Comparison of ENCODE assay signal across 1 cellular context in the genomic region with DNA sequence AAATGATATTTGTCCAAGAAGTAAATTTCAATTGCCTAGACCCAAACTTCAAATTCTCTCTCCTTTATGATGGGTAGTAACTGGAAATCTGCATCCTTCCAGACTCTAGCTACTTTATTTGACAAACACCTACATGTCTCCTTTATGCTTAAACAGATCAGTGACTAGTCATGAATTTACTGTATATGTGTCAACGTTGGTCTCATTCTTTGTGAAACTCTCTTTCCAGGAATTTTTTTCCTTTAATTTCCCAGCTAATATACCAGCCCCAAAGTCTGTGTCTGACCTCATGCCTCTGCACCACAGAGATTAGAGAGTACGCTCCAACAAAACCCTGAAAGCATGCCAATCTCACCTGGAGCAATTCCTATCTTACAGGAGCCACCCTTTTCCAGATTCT.
TF ChIP-seq lines count a peak whose summit lies in the region.

No MANE protein-coding gene starts in this region.

TF ChIP-seq in GM23338, 12 proteins besides CTCF, POLR2A, EP300 and RAD21 (continued from another document):
- TF ChIP-seq, protein P1, sequence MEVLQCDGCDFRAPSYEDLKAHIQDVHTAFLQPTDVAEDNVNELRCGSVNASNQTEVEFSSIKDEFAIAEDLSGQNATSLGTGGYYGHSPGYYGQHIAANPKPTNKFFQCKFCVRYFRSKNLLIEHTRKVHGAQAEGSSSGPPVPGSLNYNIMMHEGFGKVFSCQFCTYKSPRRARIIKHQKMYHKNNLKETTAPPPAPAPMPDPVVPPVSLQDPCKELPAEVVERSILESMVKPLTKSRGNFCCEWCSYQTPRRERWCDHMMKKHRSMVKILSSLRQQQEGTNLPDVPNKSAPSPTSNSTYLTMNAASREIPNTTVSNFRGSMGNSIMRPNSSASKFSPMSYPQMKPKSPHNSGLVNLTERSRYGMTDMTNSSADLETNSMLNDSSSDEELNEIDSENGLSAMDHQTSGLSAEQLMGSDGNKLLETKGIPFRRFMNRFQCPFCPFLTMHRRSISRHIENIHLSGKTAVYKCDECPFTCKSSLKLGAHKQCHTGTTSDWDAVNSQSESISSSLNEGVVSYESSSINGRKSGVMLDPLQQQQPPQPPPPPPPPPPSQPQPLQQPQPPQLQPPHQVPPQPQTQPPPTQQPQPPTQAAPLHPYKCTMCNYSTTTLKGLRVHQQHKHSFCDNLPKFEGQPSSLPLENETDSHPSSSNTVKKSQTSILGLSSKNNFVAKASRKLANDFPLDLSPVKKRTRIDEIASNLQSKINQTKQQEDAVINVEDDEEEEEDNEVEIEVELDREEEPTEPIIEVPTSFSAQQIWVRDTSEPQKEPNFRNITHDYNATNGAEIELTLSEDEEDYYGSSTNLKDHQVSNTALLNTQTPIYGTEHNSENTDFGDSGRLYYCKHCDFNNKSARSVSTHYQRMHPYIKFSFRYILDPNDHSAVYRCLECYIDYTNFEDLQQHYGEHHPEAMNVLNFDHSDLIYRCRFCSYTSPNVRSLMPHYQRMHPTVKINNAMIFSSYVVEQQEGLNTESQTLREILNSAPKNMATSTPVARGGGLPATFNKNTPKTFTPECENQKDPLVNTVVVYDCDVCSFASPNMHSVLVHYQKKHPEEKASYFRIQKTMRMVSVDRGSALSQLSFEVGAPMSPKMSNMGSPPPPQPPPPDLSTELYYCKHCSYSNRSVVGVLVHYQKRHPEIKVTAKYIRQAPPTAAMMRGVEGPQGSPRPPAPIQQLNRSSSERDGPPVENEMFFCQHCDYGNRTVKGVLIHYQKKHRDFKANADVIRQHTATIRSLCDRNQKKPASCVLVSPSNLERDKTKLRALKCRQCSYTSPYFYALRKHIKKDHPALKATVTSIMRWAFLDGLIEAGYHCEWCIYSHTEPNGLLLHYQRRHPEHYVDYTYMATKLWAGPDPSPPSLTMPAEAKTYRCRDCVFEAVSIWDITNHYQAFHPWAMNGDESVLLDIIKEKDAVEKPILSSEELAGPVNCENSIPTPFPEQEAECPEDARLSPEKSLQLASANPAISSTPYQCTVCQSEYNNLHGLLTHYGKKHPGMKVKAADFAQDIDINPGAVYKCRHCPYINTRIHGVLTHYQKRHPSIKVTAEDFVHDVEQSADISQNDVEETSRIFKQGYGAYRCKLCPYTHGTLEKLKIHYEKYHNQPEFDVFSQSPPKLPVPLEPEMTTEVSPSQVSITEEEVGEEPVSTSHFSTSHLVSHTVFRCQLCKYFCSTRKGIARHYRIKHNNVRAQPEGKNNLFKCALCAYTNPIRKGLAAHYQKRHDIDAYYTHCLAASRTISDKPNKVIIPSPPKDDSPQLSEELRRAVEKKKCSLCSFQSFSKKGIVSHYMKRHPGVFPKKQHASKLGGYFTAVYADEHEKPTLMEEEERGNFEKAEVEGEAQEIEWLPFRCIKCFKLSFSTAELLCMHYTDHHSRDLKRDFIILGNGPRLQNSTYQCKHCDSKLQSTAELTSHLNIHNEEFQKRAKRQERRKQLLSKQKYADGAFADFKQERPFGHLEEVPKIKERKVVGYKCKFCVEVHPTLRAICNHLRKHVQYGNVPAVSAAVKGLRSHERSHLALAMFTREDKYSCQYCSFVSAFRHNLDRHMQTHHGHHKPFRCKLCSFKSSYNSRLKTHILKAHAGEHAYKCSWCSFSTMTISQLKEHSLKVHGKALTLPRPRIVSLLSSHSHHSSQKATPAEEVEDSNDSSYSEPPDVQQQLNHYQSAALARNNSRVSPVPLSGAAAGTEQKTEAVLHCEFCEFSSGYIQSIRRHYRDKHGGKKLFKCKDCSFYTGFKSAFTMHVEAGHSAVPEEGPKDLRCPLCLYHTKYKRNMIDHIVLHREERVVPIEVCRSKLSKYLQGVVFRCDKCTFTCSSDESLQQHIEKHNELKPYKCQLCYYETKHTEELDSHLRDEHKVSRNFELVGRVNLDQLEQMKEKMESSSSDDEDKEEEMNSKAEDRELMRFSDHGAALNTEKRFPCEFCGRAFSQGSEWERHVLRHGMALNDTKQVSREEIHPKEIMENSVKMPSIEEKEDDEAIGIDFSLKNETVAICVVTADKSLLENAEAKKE (CRISPR knock-in tag; IDR thresholded peaks at IDR 0.05) = no peak
- TF ChIP-seq EZH2 (IDR thresholded peaks at IDR 0.05; ENCODE audit: low read depth, unreplicated experiment) (no peak), EZH2phosphoT487 (IDR thresholded peaks at IDR 0.05; ENCODE audit: unreplicated experiment) (no peak), ZNF331 (CRISPR knock-in tag; IDR thresholded peaks at IDR 0.05; ENCODE audit: low read depth) (no peak)
- TF ChIP-seq, protein P2, sequence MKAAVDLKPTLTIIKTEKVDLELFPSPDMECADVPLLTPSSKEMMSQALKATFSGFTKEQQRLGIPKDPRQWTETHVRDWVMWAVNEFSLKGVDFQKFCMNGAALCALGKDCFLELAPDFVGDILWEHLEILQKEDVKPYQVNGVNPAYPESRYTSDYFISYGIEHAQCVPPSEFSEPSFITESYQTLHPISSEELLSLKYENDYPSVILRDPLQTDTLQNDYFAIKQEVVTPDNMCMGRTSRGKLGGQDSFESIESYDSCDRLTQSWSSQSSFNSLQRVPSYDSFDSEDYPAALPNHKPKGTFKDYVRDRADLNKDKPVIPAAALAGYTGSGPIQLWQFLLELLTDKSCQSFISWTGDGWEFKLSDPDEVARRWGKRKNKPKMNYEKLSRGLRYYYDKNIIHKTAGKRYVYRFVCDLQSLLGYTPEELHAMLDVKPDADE (IDR thresholded peaks at IDR 0.05) = no peak
